In genomic region chr6:142566628-142567396, GRCh38 we compare ENCODE assay signal across 8 cellular contexts.
DNase-seq lines count a peak whose midpoint lies in the region; ATAC-seq and TF ChIP-seq lines count a peak whose summit lies in the region.

No MANE protein-coding gene starts in this region.

- no peaks in the 10 kb centered on the region for H3K36me3 Mint-ChIP-seq in glutamatergic neuron (ENCODE audit: unreplicated experiment)

- H3K27me3 Mint-ChIP-seq in glutamatergic neuron (ENCODE audit: unreplicated experiment), result no peaks in the 10 kb centered on the region

- no peaks in the 10 kb centered on the region for H3K4me1 Mint-ChIP-seq in glutamatergic neuron (ENCODE audit: low read depth, unreplicated experiment)

- H3K4me3 Mint-ChIP-seq in glutamatergic neuron (ENCODE audit: unreplicated experiment), result no peak overlapping the region

- H3K9me3 ChIP-seq in RWPE2 (ENCODE audit: severe bottlenecking), result no peaks in the 10 kb centered on the region

- H3K27me3 ChIP-seq in HL-60 (ENCODE audit: insufficient read depth, poor library complexity, severe bottlenecking), result peaks cover 2% of the 10 kb centered on the region
- no peaks in the 10 kb centered on the region for H3K27me3 ChIP-seq in RWPE2 (ENCODE audit: insufficient read depth, poor library complexity, severe bottlenecking)

- ATAC-seq in GM19351 (IDR thresholded peaks at IDR 0.05; ENCODE audit: unreplicated experiment) (peak; percentile 53), RWPE2 (ENCODE audit: low read depth) (peak; percentile 37; the same call in 1 of the 3 replicates)

- no peak overlapping the region for H3K27ac Mint-ChIP-seq in glutamatergic neuron (ENCODE audit: unreplicated experiment)

- no peaks in the 10 kb centered on the region for H3K36me3 ChIP-seq in RWPE2 (ENCODE audit: low read depth)

- TF ChIP-seq CTCF in HL-60 (IDR thresholded peaks at IDR 0.05; ENCODE audit: insufficient read depth, low read length), result peak; percentile 94
- TF ChIP-seq CTCF in RWPE2 (IDR thresholded peaks at IDR 0.05; ENCODE audit: poor library complexity, severe bottlenecking), result peak; percentile 97
- peak; percentile 88 for TF ChIP-seq CTCF in glutamatergic neuron (IDR thresholded peaks at IDR 0.05; ENCODE audit: partially characterized antibody, unreplicated experiment)
- peak; percentile 97 for TF ChIP-seq CTCF in retinal pigment epithelial cell (conservative IDR thresholded peaks at IDR 0.05; ENCODE audit: low read depth, low read length)

- H3K9me3 Mint-ChIP-seq in glutamatergic neuron (ENCODE audit: unreplicated experiment), result no peaks in the 10 kb centered on the region

- DNase-seq in COLO668 (lab: John Stamatoyannopoulos, UW; ENCODE audit: unreplicated experiment), result peak; percentile 38
- DNase-seq in HL-60 (ENCODE audit: low read depth in 1 of 2, low spot score in 1 of 2), result peak; percentile 17 to 45
- DNase-seq in RWPE2 (ENCODE audit: low spot score), result no peak
- DNase-seq in activated T-helper 9 cell treated with anti-CD3 and anti-CD28 coated beads, Interleukin-2, amount 50 U/mL, for 16 hours (ENCODE audit: low read depth), result peak; percentile 30
- peak; percentile 59 for DNase-seq in glutamatergic neuron
- no peak for DNase-seq in retinal pigment epithelial cell (ENCODE audit: low read depth)
- no peak for DNase-seq in occipital lobe (lab: John Stamatoyannopoulos, UW)

- peaks cover 26% of the 10 kb centered on the region for H3K4me1 ChIP-seq in RWPE2 (ENCODE audit: insufficient read depth, poor library complexity, severe bottlenecking)

- H3K4me3 ChIP-seq in HL-60 (replicated peaks; ENCODE audit: insufficient read depth, low read length), result no peak overlapping the region
- no peak overlapping the region for H3K4me3 ChIP-seq in RWPE2 (ENCODE audit: severe bottlenecking)
- H3K4me3 ChIP-seq in retinal pigment epithelial cell (ENCODE audit: low read length), result no peak overlapping the region

- H3K27ac ChIP-seq in HL-60 (replicated peaks), result no peak overlapping the region
- H3K27ac ChIP-seq in RWPE2 (ENCODE audit: poor library complexity, severe bottlenecking), result no peak overlapping the region

Comparison
In these comparisons a context has a peak if more than half of its experiments do, and no peak if none do; other contexts are left out.
1. DNase-seq: peak in COLO668 (single experiment), HL-60 (2 of 2), activated T-helper 9 cell treated with anti-CD3 and anti-CD28 coated beads, Interleukin-2, amount 50 U/mL, for 16 hours (single experiment) and glutamatergic neuron (single experiment); none in RWPE2 (single experiment), retinal pigment epithelial cell (single experiment) and occipital lobe (single experiment).
2. Peak in every context shown above with its lines, with median percentiles within 50 percentile points of each other: CTCF ChIP-seq.